ENCODE assay signal across 1 cellular context in genomic region chr12:48980389-48980952, GRCh38.
A peak's percentile ranks its signal among the peaks of the same experiment; 100 is the strongest.
TF ChIP-seq lines count a peak whose summit lies in the region.

No MANE protein-coding gene starts in this region.

TF ChIP-seq in GM12878, 131 proteins besides CTCF, POLR2A, EP300 and RAD21:
- TF ChIP-seq SUZ12 (IDR thresholded peaks at IDR 0.05; ENCODE audit: unreplicated experiment) (peak; percentile 89), PAX8 (IDR thresholded peaks at IDR 0.05) (no peak), BHLHE40 (IDR thresholded peaks at IDR 0.05; ENCODE audit: borderline replicate concordance in 1 of 2, low read depth in 2 of 2, low read length in 1 of 2) (peak; percentile 11 to 51; a peak in 1 of 4 replicates)
